Comparison of ENCODE assay signal across 1 cellular context in the genomic region with DNA sequence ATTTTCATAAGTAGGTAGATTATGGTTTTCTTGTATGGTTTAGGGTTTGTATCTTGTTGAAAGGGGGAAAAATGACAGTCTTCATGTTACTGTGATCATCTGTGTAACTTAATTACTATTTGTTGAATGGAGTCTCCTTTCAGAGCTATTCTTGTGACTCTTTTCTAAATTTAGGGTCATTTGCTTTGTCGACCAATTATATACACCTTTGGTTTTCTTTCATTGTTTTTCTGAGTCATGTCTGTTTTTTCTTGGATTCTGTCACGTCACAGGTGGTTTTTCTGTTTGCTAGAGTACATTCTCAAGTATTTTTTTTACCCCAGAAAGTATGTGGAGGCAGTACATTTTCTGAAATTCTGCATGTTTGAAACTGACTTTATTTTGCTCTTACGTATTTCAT.
TF ChIP-seq lines count a peak whose summit lies in the region.

No MANE protein-coding gene starts in this region.

TF ChIP-seq in GM12878, 131 proteins besides CTCF, POLR2A, EP300 and RAD21 (continues in another document):
- TF ChIP-seq MEF2B (IDR thresholded peaks at IDR 0.05; ENCODE audit: partially characterized antibody, poor library complexity, severe bottlenecking) (peak; percentile 82), SREBF2 (IDR thresholded peaks at IDR 0.05; ENCODE audit: low read length) (no peak), CBFB (IDR thresholded peaks at IDR 0.05; ENCODE audit: low read depth) (no peak), MXI1 (IDR thresholded peaks at IDR 0.05; ENCODE audit: low read depth, low read length) (0 out of 2 replicates have a peak, but pooled peaks have one; percentile 41), STAT1 (conservative IDR thresholded peaks at IDR 0.05) (no peak), SMAD1 (IDR thresholded peaks at IDR 0.05; ENCODE audit: low read depth, partially characterized antibody) (no peak), JUND (IDR thresholded peaks at IDR 0.05; ENCODE audit: low read depth, low read length) (no peak), POLR2AphosphoS2 (IDR thresholded peaks at IDR 0.05; ENCODE audit: low read depth, low read length) (no peak), ZNF207 (IDR thresholded peaks at IDR 0.05; ENCODE audit: borderline replicate concordance) (no peak), CBX3 (IDR thresholded peaks at IDR 0.05; ENCODE audit: borderline replicate concordance, low read depth) (no peak), MEF2A (IDR thresholded peaks at IDR 0.05; ENCODE audit: insufficient read depth, low read depth, low read length) (no peak), TCF3 (IDR thresholded peaks at IDR 0.05; ENCODE audit: borderline replicate concordance, insufficient read depth, low read depth, low read length) (no peak), RUNX3 (IDR thresholded peaks at IDR 0.05; ENCODE audit: low read length) (no peak), NFIC (IDR thresholded peaks at IDR 0.05; ENCODE audit: low read depth, low read length) (no peak), NR2C1 (IDR thresholded peaks at IDR 0.05) (no peak), IKZF1 (conservative IDR thresholded peaks at IDR 0.05) (no peak), BCL11A (IDR thresholded peaks at IDR 0.05; ENCODE audit: low read depth, low read length) (no peak), ATF7 (IDR thresholded peaks at IDR 0.05; ENCODE audit: low read depth) (peak; percentile 50), WRNIP1 (IDR thresholded peaks at IDR 0.05; ENCODE audit: borderline replicate concordance, low read depth, low read length) (no peak), PML (IDR thresholded peaks at IDR 0.05; ENCODE audit: low read length) (no peak), CBX5 (IDR thresholded peaks at IDR 0.05; ENCODE audit: low read depth) (no peak), NFXL1 (IDR thresholded peaks at IDR 0.05; ENCODE audit: borderline replicate concordance) (no peak), YY1 (IDR thresholded peaks at IDR 0.05; ENCODE audit: low read depth, low read length) (no peak), SPI1 (IDR thresholded peaks at IDR 0.05; ENCODE audit: borderline replicate concordance, insufficient read depth, low read depth, low read length) (no peak), FOXM1 (IDR thresholded peaks at IDR 0.05; ENCODE audit: low read depth, low read length) (no peak), ZNF622 (IDR thresholded peaks at IDR 0.05) (no peak), EZH2 (IDR thresholded peaks at IDR 0.05; ENCODE audit: borderline replicate concordance, control insufficient read depth, low read depth, low read length) (no peak), MTA2 (IDR thresholded peaks at IDR 0.05; ENCODE audit: low read depth) (peak; percentile 84)
- TF ChIP-seq, protein P1, sequence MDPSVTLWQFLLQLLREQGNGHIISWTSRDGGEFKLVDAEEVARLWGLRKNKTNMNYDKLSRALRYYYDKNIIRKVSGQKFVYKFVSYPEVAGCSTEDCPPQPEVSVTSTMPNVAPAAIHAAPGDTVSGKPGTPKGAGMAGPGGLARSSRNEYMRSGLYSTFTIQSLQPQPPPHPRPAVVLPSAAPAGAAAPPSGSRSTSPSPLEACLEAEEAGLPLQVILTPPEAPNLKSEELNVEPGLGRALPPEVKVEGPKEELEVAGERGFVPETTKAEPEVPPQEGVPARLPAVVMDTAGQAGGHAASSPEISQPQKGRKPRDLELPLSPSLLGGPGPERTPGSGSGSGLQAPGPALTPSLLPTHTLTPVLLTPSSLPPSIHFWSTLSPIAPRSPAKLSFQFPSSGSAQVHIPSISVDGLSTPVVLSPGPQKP (IDR thresholded peaks at IDR 0.05; ENCODE audit: low read depth, low read length) = no peak
- TF ChIP-seq, protein P2, sequence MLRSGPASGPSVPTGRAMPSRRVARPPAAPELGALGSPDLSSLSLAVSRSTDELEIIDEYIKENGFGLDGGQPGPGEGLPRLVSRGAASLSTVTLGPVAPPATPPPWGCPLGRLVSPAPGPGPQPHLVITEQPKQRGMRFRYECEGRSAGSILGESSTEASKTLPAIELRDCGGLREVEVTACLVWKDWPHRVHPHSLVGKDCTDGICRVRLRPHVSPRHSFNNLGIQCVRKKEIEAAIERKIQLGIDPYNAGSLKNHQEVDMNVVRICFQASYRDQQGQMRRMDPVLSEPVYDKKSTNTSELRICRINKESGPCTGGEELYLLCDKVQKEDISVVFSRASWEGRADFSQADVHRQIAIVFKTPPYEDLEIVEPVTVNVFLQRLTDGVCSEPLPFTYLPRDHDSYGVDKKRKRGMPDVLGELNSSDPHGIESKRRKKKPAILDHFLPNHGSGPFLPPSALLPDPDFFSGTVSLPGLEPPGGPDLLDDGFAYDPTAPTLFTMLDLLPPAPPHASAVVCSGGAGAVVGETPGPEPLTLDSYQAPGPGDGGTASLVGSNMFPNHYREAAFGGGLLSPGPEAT (IDR thresholded peaks at IDR 0.05; ENCODE audit: low read depth) = no peak
- TF ChIP-seq, protein P3, sequence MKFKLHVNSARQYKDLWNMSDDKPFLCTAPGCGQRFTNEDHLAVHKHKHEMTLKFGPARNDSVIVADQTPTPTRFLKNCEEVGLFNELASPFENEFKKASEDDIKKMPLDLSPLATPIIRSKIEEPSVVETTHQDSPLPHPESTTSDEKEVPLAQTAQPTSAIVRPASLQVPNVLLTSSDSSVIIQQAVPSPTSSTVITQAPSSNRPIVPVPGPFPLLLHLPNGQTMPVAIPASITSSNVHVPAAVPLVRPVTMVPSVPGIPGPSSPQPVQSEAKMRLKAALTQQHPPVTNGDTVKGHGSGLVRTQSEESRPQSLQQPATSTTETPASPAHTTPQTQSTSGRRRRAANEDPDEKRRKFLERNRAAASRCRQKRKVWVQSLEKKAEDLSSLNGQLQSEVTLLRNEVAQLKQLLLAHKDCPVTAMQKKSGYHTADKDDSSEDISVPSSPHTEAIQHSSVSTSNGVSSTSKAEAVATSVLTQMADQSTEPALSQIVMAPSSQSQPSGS (IDR thresholded peaks at IDR 0.05; ENCODE audit: low read length) = no peak
- TF ChIP-seq, protein P4, sequence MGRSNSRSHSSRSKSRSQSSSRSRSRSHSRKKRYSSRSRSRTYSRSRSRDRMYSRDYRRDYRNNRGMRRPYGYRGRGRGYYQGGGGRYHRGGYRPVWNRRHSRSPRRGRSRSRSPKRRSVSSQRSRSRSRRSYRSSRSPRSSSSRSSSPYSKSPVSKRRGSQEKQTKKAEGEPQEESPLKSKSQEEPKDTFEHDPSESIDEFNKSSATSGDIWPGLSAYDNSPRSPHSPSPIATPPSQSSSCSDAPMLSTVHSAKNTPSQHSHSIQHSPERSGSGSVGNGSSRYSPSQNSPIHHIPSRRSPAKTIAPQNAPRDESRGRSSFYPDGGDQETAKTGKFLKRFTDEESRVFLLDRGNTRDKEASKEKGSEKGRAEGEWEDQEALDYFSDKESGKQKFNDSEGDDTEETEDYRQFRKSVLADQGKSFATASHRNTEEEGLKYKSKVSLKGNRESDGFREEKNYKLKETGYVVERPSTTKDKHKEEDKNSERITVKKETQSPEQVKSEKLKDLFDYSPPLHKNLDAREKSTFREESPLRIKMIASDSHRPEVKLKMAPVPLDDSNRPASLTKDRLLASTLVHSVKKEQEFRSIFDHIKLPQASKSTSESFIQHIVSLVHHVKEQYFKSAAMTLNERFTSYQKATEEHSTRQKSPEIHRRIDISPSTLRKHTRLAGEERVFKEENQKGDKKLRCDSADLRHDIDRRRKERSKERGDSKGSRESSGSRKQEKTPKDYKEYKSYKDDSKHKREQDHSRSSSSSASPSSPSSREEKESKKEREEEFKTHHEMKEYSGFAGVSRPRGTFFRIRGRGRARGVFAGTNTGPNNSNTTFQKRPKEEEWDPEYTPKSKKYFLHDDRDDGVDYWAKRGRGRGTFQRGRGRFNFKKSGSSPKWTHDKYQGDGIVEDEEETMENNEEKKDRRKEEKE (IDR thresholded peaks at IDR 0.05) = no peak
- TF ChIP-seq, protein P5, sequence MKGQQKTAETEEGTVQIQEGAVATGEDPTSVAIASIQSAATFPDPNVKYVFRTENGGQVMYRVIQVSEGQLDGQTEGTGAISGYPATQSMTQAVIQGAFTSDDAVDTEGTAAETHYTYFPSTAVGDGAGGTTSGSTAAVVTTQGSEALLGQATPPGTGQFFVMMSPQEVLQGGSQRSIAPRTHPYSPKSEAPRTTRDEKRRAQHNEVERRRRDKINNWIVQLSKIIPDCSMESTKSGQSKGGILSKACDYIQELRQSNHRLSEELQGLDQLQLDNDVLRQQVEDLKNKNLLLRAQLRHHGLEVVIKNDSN (IDR thresholded peaks at IDR 0.05; ENCODE audit: borderline replicate concordance, extremely low read length, insufficient read depth, low read depth, low read length) = no peak
- TF ChIP-seq, protein P6, sequence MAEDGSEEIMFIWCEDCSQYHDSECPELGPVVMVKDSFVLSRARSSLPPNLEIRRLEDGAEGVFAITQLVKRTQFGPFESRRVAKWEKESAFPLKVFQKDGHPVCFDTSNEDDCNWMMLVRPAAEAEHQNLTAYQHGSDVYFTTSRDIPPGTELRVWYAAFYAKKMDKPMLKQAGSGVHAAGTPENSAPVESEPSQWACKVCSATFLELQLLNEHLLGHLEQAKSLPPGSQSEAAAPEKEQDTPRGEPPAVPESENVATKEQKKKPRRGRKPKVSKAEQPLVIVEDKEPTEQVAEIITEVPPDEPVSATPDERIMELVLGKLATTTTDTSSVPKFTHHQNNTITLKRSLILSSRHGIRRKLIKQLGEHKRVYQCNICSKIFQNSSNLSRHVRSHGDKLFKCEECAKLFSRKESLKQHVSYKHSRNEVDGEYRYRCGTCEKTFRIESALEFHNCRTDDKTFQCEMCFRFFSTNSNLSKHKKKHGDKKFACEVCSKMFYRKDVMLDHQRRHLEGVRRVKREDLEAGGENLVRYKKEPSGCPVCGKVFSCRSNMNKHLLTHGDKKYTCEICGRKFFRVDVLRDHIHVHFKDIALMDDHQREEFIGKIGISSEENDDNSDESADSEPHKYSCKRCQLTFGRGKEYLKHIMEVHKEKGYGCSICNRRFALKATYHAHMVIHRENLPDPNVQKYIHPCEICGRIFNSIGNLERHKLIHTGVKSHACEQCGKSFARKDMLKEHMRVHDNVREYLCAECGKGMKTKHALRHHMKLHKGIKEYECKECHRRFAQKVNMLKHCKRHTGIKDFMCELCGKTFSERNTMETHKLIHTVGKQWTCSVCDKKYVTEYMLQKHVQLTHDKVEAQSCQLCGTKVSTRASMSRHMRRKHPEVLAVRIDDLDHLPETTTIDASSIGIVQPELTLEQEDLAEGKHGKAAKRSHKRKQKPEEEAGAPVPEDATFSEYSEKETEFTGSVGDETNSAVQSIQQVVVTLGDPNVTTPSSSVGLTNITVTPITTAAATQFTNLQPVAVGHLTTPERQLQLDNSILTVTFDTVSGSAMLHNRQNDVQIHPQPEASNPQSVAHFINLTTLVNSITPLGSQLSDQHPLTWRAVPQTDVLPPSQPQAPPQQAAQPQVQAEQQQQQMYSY (CRISPR knock-in tag; IDR thresholded peaks at IDR 0.05) = no peak
- TF ChIP-seq, protein P7, sequence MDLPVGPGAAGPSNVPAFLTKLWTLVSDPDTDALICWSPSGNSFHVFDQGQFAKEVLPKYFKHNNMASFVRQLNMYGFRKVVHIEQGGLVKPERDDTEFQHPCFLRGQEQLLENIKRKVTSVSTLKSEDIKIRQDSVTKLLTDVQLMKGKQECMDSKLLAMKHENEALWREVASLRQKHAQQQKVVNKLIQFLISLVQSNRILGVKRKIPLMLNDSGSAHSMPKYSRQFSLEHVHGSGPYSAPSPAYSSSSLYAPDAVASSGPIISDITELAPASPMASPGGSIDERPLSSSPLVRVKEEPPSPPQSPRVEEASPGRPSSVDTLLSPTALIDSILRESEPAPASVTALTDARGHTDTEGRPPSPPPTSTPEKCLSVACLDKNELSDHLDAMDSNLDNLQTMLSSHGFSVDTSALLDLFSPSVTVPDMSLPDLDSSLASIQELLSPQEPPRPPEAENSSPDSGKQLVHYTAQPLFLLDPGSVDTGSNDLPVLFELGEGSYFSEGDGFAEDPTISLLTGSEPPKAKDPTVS (IDR thresholded peaks at IDR 0.05; ENCODE audit: low read depth, low read length) = no peak
- TF ChIP-seq, protein P8, sequence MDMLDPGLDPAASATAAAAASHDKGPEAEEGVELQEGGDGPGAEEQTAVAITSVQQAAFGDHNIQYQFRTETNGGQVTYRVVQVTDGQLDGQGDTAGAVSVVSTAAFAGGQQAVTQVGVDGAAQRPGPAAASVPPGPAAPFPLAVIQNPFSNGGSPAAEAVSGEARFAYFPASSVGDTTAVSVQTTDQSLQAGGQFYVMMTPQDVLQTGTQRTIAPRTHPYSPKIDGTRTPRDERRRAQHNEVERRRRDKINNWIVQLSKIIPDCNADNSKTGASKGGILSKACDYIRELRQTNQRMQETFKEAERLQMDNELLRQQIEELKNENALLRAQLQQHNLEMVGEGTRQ (IDR thresholded peaks at IDR 0.05; ENCODE audit: borderline replicate concordance, low read depth, low read length) = no peak
- TF ChIP-seq, protein P9, sequence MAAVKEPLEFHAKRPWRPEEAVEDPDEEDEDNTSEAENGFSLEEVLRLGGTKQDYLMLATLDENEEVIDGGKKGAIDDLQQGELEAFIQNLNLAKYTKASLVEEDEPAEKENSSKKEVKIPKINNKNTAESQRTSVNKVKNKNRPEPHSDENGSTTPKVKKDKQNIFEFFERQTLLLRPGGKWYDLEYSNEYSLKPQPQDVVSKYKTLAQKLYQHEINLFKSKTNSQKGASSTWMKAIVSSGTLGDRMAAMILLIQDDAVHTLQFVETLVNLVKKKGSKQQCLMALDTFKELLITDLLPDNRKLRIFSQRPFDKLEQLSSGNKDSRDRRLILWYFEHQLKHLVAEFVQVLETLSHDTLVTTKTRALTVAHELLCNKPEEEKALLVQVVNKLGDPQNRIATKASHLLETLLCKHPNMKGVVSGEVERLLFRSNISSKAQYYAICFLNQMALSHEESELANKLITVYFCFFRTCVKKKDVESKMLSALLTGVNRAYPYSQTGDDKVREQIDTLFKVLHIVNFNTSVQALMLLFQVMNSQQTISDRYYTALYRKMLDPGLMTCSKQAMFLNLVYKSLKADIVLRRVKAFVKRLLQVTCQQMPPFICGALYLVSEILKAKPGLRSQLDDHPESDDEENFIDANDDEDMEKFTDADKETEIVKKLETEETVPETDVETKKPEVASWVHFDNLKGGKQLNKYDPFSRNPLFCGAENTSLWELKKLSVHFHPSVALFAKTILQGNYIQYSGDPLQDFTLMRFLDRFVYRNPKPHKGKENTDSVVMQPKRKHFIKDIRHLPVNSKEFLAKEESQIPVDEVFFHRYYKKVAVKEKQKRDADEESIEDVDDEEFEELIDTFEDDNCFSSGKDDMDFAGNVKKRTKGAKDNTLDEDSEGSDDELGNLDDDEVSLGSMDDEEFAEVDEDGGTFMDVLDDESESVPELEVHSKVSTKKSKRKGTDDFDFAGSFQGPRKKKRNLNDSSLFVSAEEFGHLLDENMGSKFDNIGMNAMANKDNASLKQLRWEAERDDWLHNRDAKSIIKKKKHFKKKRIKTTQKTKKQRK (IDR thresholded peaks at IDR 0.05; ENCODE audit: low read depth, low read length) = no peak
- TF ChIP-seq, protein P10, sequence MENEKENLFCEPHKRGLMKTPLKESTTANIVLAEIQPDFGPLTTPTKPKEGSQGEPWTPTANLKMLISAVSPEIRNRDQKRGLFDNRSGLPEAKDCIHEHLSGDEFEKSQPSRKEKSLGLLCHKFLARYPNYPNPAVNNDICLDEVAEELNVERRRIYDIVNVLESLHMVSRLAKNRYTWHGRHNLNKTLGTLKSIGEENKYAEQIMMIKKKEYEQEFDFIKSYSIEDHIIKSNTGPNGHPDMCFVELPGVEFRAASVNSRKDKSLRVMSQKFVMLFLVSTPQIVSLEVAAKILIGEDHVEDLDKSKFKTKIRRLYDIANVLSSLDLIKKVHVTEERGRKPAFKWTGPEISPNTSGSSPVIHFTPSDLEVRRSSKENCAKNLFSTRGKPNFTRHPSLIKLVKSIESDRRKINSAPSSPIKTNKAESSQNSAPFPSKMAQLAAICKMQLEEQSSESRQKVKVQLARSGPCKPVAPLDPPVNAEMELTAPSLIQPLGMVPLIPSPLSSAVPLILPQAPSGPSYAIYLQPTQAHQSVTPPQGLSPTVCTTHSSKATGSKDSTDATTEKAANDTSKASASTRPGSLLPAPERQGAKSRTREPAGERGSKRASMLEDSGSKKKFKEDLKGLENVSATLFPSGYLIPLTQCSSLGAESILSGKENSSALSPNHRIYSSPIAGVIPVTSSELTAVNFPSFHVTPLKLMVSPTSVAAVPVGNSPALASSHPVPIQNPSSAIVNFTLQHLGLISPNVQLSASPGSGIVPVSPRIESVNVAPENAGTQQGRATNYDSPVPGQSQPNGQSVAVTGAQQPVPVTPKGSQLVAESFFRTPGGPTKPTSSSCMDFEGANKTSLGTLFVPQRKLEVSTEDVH (IDR thresholded peaks at IDR 0.05; ENCODE audit: low read depth, partially characterized antibody) = no peak
